1 cellular context compared by ENCODE assay signal in the genomic region with DNA sequence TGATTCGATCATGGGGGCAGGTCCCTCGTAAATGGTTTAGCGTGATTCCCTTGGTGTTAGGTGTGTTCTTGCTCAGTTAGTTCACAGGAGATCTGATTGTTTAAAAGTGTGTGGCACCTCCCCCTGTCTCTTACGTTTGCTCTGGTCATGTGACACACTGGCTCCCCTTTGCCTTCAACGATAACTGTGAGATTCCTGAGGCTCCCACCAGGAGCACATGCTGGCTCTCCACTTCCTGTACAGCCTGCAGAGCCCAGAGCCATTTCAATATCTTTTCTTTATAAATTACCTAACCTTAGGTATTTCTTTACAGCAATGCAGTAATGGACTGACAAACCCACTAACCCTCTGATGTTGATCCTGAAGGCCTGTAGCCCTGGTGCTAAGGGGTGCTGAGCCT.
TF ChIP-seq lines count a peak whose summit lies in the region.

No MANE protein-coding gene starts in this region.

TF ChIP-seq in H1, 55 proteins besides CTCF, POLR2A, EP300 and RAD21:
- TF ChIP-seq SAP30 (IDR thresholded peaks at IDR 0.05; ENCODE audit: insufficient read depth, insufficient replicate concordance, low read length) = no peak
- TF ChIP-seq, protein P1, sequence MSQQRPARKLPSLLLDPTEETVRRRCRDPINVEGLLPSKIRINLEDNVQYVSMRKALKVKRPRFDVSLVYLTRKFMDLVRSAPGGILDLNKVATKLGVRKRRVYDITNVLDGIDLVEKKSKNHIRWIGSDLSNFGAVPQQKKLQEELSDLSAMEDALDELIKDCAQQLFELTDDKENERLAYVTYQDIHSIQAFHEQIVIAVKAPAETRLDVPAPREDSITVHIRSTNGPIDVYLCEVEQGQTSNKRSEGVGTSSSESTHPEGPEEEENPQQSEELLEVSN (IDR thresholded peaks at IDR 0.05) = peak; percentile 44; the same call in 1 of the 2 replicates
